ENCODE assay signal across 23 cellular contexts in the genomic region with DNA sequence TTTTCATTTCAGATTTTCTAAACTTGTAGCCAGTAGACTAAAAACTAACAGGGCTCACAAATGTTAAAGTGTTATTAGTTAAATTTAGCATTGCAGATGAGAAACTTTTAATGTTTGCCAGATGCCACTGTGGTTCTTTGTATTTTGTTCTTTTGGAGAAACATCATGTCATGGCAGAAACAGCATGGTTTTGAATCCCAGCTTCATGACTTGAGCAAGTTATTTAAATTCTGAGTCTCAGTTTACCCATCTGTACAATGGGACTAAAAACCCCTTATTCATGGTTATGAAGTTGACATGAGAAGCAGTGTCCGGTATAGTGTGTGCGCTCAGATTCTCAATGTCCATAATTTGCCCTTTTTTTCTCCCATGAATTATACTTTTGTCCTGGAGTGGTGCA. TPM values are rescaled to one million over a fixed set of nuclear protein-coding genes. Genes with fewer than 3 reads are reported as not detected.
A peak's percentile ranks its signal among the peaks of the same experiment; 100 is the strongest.
DNase-seq lines count a peak whose midpoint lies in the region; ATAC-seq and TF ChIP-seq lines count a peak whose summit lies in the region.
"Had no signal": no experiment of that assay in that cellular context is flagged by ENCODE, and none has a peak within 500 bp of the region (broad histone marks: within the 10 kb centered on the region; RNA-seq: fewer than 3 reads in every experiment).

No MANE protein-coding gene starts in this region.

- H3K4me3 Mint-ChIP-seq in natural killer cell = no peak overlapping the region
- no peak overlapping the region for H3K4me3 Mint-ChIP-seq in natural killer cell treated with Interleukin-12 subunit alpha and Interleukin-12 subunit beta and Interleukin-15 and Interleukin-18, amount 100 ng/mL, for 72 hours
- no peak overlapping the region for H3K4me3 Mint-ChIP-seq in activated B cell treated with CpG ODN at 0.5 μM for 24 hours
- no peak overlapping the region for H3K4me3 Mint-ChIP-seq in central memory CD8-positive, alpha-beta T cell
- H3K4me3 Mint-ChIP-seq in activated CD4-positive, alpha-beta T cell treated with anti-CD3 and anti-CD28 coated beads, Interleukin-2, amount 10 ng/mL, durations not matched to agents 7 days and 5 days = no peak overlapping the region
- H3K4me3 Mint-ChIP-seq: CD14-positive monocyte; CD4-positive, alpha-beta memory T cell; CD4-positive, CD25-positive, alpha-beta regulatory T cell; CD8-positive, alpha-beta memory T cell had no signal

- POLR2A ChIA-PET in activated B cell treated with CpG ODN at 0.5 μM for 24 hours (lab: Charles Lee) = interaction anchor here (5.0 kb wide), 1 partner anchor 58 kb away, joined by 28 read pairs; the partner anchor contains the start of gene MAPRE2
- POLR2A ChIA-PET in activated CD4-positive, alpha-beta T cell treated with anti-CD3 and anti-CD28 coated beads, Interleukin-2, amount 10 ng/mL, durations not matched to agents 7 days and 5 days (lab: Charles Lee) = no interaction called here

- intact Hi-C loops in natural killer cell (cut with micrococcal nuclease) = no loop called here
- intact Hi-C loops in activated B cell treated with CpG ODN at 0.5 μM for 24 hours (cut with micrococcal nuclease) = loop anchor here (2.0 kb wide), 2 partner anchors 15 to 47 kb away; no protein-coding TSS in a partner anchor

- DNase-seq in natural killer cell (no peak), activated B cell treated with CpG ODN at 0.5 μM for 24 hours (no peak), T1000 (lab: John Stamatoyannopoulos, UW) (no peak)
- no peak for DNase-seq in natural killer cell treated with Interleukin-12 subunit alpha and Interleukin-12 subunit beta and Interleukin-15 and Interleukin-18, amount 100 ng/mL, for 72 hours (ENCODE audit: low spot score)
- no peak for DNase-seq in central memory CD8-positive, alpha-beta T cell (ENCODE audit: low spot score in 2 of 2)
- no peak for DNase-seq in activated CD4-positive, alpha-beta T cell treated with anti-CD3 and anti-CD28 coated beads, Interleukin-2, amount 10 ng/mL, durations not matched to agents 7 days and 5 days
- DNase-seq: 8988T; ACHN; BE2C; C1 segment of cervical spinal cord; CD4-positive, alpha-beta memory T cell; CD4-positive, CD25-positive, alpha-beta regulatory T cell; CD8-positive, alpha-beta memory T cell; COR-L47; DMS 273 treated with DMSO at 0.1 percent for 48 hours; DMS153; DMS53; DMS79; DND-41; EL; GDM1 had no signal

- CTCF ChIA-PET in activated B cell treated with CpG ODN at 0.5 μM for 24 hours (lab: Charles Lee) = interaction anchor here (1.5 to 2.0 kb wide), 2 partner anchors 12 to 46 kb away, joined by 4 to 9 read pairs; no protein-coding TSS in a partner anchor
- CTCF ChIA-PET in activated CD4-positive, alpha-beta T cell treated with anti-CD3 and anti-CD28 coated beads, Interleukin-2, amount 10 ng/mL, durations not matched to agents 7 days and 5 days (lab: Charles Lee) = interaction anchor here (0.8 to 1.2 kb wide), 2 partner anchors 13 to 58 kb away, joined by 3 read pairs; no protein-coding TSS in a partner anchor

- H3K36me3 Mint-ChIP-seq in natural killer cell (peaks cover 10% of the 10 kb centered on the region), activated B cell treated with CpG ODN at 0.5 μM for 24 hours (ENCODE audit: low read depth) (peaks cover 54% of the 10 kb centered on the region)
- peaks cover 9% of the 10 kb centered on the region for H3K36me3 Mint-ChIP-seq in natural killer cell treated with Interleukin-12 subunit alpha and Interleukin-12 subunit beta and Interleukin-15 and Interleukin-18, amount 100 ng/mL, for 72 hours
- peaks cover 27% of the 10 kb centered on the region for H3K36me3 Mint-ChIP-seq in central memory CD8-positive, alpha-beta T cell (ENCODE audit: insufficient read depth)
- peaks cover 48% of the 10 kb centered on the region for H3K36me3 Mint-ChIP-seq in activated CD4-positive, alpha-beta T cell treated with anti-CD3 and anti-CD28 coated beads, Interleukin-2, amount 10 ng/mL, durations not matched to agents 7 days and 5 days (ENCODE audit: low read depth)

- H3K27ac Mint-ChIP-seq in natural killer cell (peak overlapping the region; percentile 52 to 82), activated B cell treated with CpG ODN at 0.5 μM for 24 hours (peak overlapping the region; percentile 41)
- H3K27ac Mint-ChIP-seq in natural killer cell treated with Interleukin-12 subunit alpha and Interleukin-12 subunit beta and Interleukin-15 and Interleukin-18, amount 100 ng/mL, for 72 hours = no peak overlapping the region
- H3K27ac Mint-ChIP-seq in central memory CD8-positive, alpha-beta T cell (ENCODE audit: low read depth) = peak overlapping the region; percentile 18
- H3K27ac Mint-ChIP-seq in activated CD4-positive, alpha-beta T cell treated with anti-CD3 and anti-CD28 coated beads, Interleukin-2, amount 10 ng/mL, durations not matched to agents 7 days and 5 days = no peak overlapping the region
- H3K27ac Mint-ChIP-seq: CD14-positive monocyte had no signal

- no peak for TF ChIP-seq CTCF in natural killer cell (IDR thresholded peaks at IDR 0.05)
- no peak for TF ChIP-seq CTCF in activated B cell treated with CpG ODN at 0.5 μM for 24 hours (IDR thresholded peaks at IDR 0.05)

- H3K9me3 Mint-ChIP-seq in natural killer cell (no peaks in the 10 kb centered on the region), activated B cell treated with CpG ODN at 0.5 μM for 24 hours (no peaks in the 10 kb centered on the region)
- H3K9me3 Mint-ChIP-seq in natural killer cell treated with Interleukin-12 subunit alpha and Interleukin-12 subunit beta and Interleukin-15 and Interleukin-18, amount 100 ng/mL, for 72 hours = no peaks in the 10 kb centered on the region
- H3K9me3 Mint-ChIP-seq in central memory CD8-positive, alpha-beta T cell = no peaks in the 10 kb centered on the region
- no peaks in the 10 kb centered on the region for H3K9me3 Mint-ChIP-seq in activated CD4-positive, alpha-beta T cell treated with anti-CD3 and anti-CD28 coated beads, Interleukin-2, amount 10 ng/mL, durations not matched to agents 7 days and 5 days
- H3K9me3 Mint-ChIP-seq: CD14-positive monocyte; CD4-positive, alpha-beta memory T cell; CD4-positive, CD25-positive, alpha-beta regulatory T cell; CD8-positive, alpha-beta memory T cell had no signal

- H3K4me1 Mint-ChIP-seq in natural killer cell (peaks cover 53 to 72% of the 10 kb centered on the region in 2 donors), activated B cell treated with CpG ODN at 0.5 μM for 24 hours (peaks cover 31% of the 10 kb centered on the region)
- H3K4me1 Mint-ChIP-seq in natural killer cell treated with Interleukin-12 subunit alpha and Interleukin-12 subunit beta and Interleukin-15 and Interleukin-18, amount 100 ng/mL, for 72 hours (ENCODE audit: low read depth in 2 of 2) = peaks cover 16 to 29% of the 10 kb centered on the region in 2 donors
- H3K4me1 Mint-ChIP-seq in central memory CD8-positive, alpha-beta T cell = peaks cover 15% of the 10 kb centered on the region
- H3K4me1 Mint-ChIP-seq in activated CD4-positive, alpha-beta T cell treated with anti-CD3 and anti-CD28 coated beads, Interleukin-2, amount 10 ng/mL, durations not matched to agents 7 days and 5 days = peaks cover 4% of the 10 kb centered on the region
- H3K4me1 Mint-ChIP-seq: CD14-positive monocyte had no signal

- H3K27me3 Mint-ChIP-seq in natural killer cell (ENCODE audit: low read depth in 2 of 2) (no peaks in the 10 kb centered on the region), activated B cell treated with CpG ODN at 0.5 μM for 24 hours (no peaks in the 10 kb centered on the region)
- no peaks in the 10 kb centered on the region for H3K27me3 Mint-ChIP-seq in natural killer cell treated with Interleukin-12 subunit alpha and Interleukin-12 subunit beta and Interleukin-15 and Interleukin-18, amount 100 ng/mL, for 72 hours
- H3K27me3 Mint-ChIP-seq in central memory CD8-positive, alpha-beta T cell = no peaks in the 10 kb centered on the region
- no peaks in the 10 kb centered on the region for H3K27me3 Mint-ChIP-seq in activated CD4-positive, alpha-beta T cell treated with anti-CD3 and anti-CD28 coated beads, Interleukin-2, amount 10 ng/mL, durations not matched to agents 7 days and 5 days
- H3K27me3 Mint-ChIP-seq: CD4-positive, alpha-beta memory T cell; CD4-positive, CD25-positive, alpha-beta regulatory T cell; CD8-positive, alpha-beta memory T cell had no signal

- ATAC-seq in natural killer cell = no peak
- ATAC-seq in natural killer cell treated with Interleukin-12 subunit alpha and Interleukin-12 subunit beta and Interleukin-15 and Interleukin-18, amount 100 ng/mL, for 72 hours = no peak
- ATAC-seq in activated B cell treated with CpG ODN at 0.5 μM for 24 hours (ENCODE audit: low read depth) = no peak
- no peak for ATAC-seq in central memory CD8-positive, alpha-beta T cell (replicated peaks; ENCODE audit: extremely low read depth, poor library complexity, severe bottlenecking)
- ATAC-seq: GM12878 had no signal

RNA-seq across cellular contexts. Expression of gene MAPRE2, which starts 56.5 kb away (rescaled TPM):
- total RNA-seq in natural killer cell (100 to 1,000 TPM; 159 to 283 (median 207) TPM), activated B cell treated with CpG ODN at 0.5 μM for 24 hours (47.9 and 53.8 TPM in 2 replicates)
- total RNA-seq in natural killer cell treated with Interleukin-12 subunit alpha and Interleukin-12 subunit beta and Interleukin-15 and Interleukin-18, amount 100 ng/mL, for 72 hours = 10 to 100 TPM; 32.8 to 44.4 TPM
- total RNA-seq in activated CD4-positive, alpha-beta T cell treated with anti-CD3 and anti-CD28 coated beads, Interleukin-2, amount 10 ng/mL, durations not matched to agents 7 days and 5 days = 10 to 100 TPM; 48.6 to 61.9 TPM

Comparison
In these comparisons a context has a peak if more than half of its experiments do, and no peak if none do; other contexts are left out.
1. H3K27ac Mint-ChIP-seq: peak in natural killer cell (2 of 2), activated B cell treated with CpG ODN at 0.5 μM for 24 hours (single experiment) and central memory CD8-positive, alpha-beta T cell (single experiment); none in natural killer cell treated with Interleukin-12 subunit alpha and Interleukin-12 subunit beta and Interleukin-15 and Interleukin-18, amount 100 ng/mL, for 72 hours (0 of 2) and activated CD4-positive, alpha-beta T cell treated with anti-CD3 and anti-CD28 coated beads, Interleukin-2, amount 10 ng/mL, durations not matched to agents 7 days and 5 days (single experiment).